1 cellular context compared by ENCODE assay signal in the genomic region with DNA sequence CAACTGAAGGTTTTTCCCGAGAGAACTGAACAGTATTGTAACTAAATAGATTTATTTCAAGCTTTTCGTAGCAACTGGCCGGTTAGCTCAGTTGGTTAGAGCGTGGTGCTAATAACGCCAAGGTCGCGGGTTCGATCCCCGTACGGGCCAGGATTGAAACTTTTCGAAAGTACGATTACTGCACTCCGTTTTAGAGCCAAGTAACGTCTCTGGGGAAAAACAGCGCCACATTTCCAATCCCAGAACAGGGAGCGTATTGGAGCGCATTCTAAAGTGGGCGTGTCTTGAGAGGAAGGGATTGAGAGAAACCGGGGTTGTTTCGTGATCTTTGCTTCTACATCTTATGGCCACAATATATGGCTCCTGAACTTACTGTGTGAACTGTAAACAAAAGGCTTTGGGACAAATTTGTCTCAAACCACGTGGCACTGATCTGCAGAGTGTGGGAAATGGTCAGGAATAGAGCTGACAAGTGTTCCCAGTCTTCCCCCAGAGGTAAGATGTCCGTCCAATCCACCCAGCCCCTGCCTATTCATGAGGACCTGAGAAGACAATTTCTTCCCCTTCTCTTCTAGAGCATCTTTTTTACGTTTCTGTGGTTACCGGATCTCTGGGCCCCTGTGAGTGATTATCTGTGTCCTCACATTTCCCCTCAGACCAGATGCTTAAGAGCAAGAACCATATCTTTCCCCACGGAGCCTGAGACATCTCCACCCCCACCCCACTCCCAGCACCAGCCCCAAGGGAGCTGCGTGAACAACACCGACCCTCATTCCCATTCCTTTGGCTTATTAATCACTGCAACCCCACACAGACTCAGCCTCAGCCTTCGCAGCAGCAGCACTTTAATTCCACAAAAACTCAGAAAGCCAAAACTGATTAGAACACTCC.
TF ChIP-seq lines count a peak whose summit lies in the region.

No MANE protein-coding gene starts in this region.

TF ChIP-seq in HepG2, 621 proteins besides CTCF, POLR2A, EP300 and RAD21 (continued from another document):
- TF ChIP-seq ZNF605 (CRISPR knock-in tag; IDR thresholded peaks at IDR 0.05), result peak; percentile 95
- peak; percentile 4; the same call in 1 of the 2 replicates for TF ChIP-seq ZNF12 (CRISPR knock-in tag; IDR thresholded peaks at IDR 0.05)
